12 cellular contexts compared by ENCODE assay signal in genomic region chr19:1748115-1748702, GRCh38. TPM values are rescaled to one million over a fixed set of nuclear protein-coding genes. Genes with fewer than 3 reads are reported as not detected.
DNase-seq lines count a peak whose midpoint lies in the region; TF ChIP-seq lines count a peak whose summit lies in the region.
"Had no signal": no experiment of that assay in that cellular context is flagged by ENCODE, and none has a peak within 500 bp of the region (broad histone marks: within the 10 kb centered on the region; RNA-seq: fewer than 3 reads in every experiment).

No MANE protein-coding gene starts in this region.

- H4K20me1 ChIP-seq in smooth muscle cell (ENCODE audit: low read depth) = no peaks in the 10 kb centered on the region

- H3K9ac ChIP-seq in NT2/D1 (ENCODE audit: insufficient read length, low read depth) (peak overlapping the region; percentile 67), smooth muscle cell (ENCODE audit: low read depth) (no peak overlapping the region)

- no peak overlapping the region for H2AFZ ChIP-seq in smooth muscle cell (ENCODE audit: low read depth)

- intact Hi-C loops in esophagus squamous epithelium (cut with DNase I) (no loop called here), uterus (cut with DNase I; ENCODE audit: low total_unique reads) (no loop called here)

- H3K79me2 ChIP-seq in smooth muscle cell (ENCODE audit: low read depth) = no peaks in the 10 kb centered on the region

- H3K27me3 ChIP-seq in NT2/D1 (ENCODE audit: insufficient read depth, insufficient read length) (peaks cover 74% of the 10 kb centered on the region), esophagus squamous epithelium (peaks cover 44 to 100% (median 70%) of the 10 kb centered on the region in 4 donors), smooth muscle cell (ENCODE audit: low read depth) (peaks cover 72% of the 10 kb centered on the region), uterus (peaks cover 22 to 71% of the 10 kb centered on the region in 2 donors)

- no peak for TF ChIP-seq POLR2A in esophagus squamous epithelium (IDR thresholded peaks at IDR 0.05)
- no peak for TF ChIP-seq POLR2A in uterus (IDR thresholded peaks at IDR 0.05)

- H3K4me2 ChIP-seq in smooth muscle cell = peak overlapping the region; percentile 81

- H3K36me3 ChIP-seq in NT2/D1 (ENCODE audit: insufficient read depth, insufficient read length, low read length) (no peaks in the 10 kb centered on the region), esophagus squamous epithelium (no peaks in the 10 kb centered on the region), smooth muscle cell (ENCODE audit: low read depth) (no peaks in the 10 kb centered on the region), uterus (no peaks in the 10 kb centered on the region)

- no peaks in the 10 kb centered on the region for H3K9me3 ChIP-seq in NT2/D1 (ENCODE audit: insufficient read depth, low read length)
- no peaks in the 10 kb centered on the region for H3K9me3 ChIP-seq in esophagus squamous epithelium
- H3K9me3 ChIP-seq in smooth muscle cell (replicated peaks; ENCODE audit: low read depth) = no peaks in the 10 kb centered on the region
- no peaks in the 10 kb centered on the region for H3K9me3 ChIP-seq in uterus

- no CpG with 5 or more reads among the region's 48 CpGs for WGBS in esophagus squamous epithelium, 2 donors
- 2% methylated on average over 48 of the region's 48 CpGs for whole genome bisulfite sequencing in smooth muscle cell (ENCODE audit: low lambda C conversion rate)

- TF ChIP-seq CTCF in esophagus squamous epithelium (IDR thresholded peaks at IDR 0.05) = no peak
- no peak for TF ChIP-seq CTCF in smooth muscle cell (IDR thresholded peaks at IDR 0.05; ENCODE audit: borderline replicate concordance, insufficient read depth, poor library complexity, severe bottlenecking)
- no peak for TF ChIP-seq CTCF in uterus (IDR thresholded peaks at IDR 0.05)

- H3K4me3 ChIP-seq in NT2/D1 (ENCODE audit: insufficient read length, low read depth) (peak overlapping the region; percentile 37), esophagus squamous epithelium (peak overlapping the region; percentile 17 to 50 (median 31)), smooth muscle cell (peak overlapping the region; percentile 31), uterus (no peak overlapping the region)

- H3K4me1 ChIP-seq in NT2/D1 (ENCODE audit: insufficient read depth, insufficient read length) = peaks cover 37% of the 10 kb centered on the region
- peaks cover 31 to 54% (median 35%) of the 10 kb centered on the region in 3 donors for H3K4me1 ChIP-seq in esophagus squamous epithelium
- H3K4me1 ChIP-seq in smooth muscle cell (ENCODE audit: low read depth) = peaks cover 3% of the 10 kb centered on the region
- H3K4me1 ChIP-seq in uterus = peaks cover 0 to 20% of the 10 kb centered on the region in 2 donors

- peak; percentile 59 for DNase-seq in activated CD8-positive, alpha-beta memory T cell treated with anti-CD3 and anti-CD28 coated beads for 24 hours
- DNase-seq in activated CD8-positive, alpha-beta memory T cell treated with anti-CD3 and anti-CD28 coated beads, Interleukin-2, amount 50 U/mL, for 4 hours = no peak
- DNase-seq in NT2/D1 (ENCODE audit: low read depth, low spot score) (no peak), esophagus squamous epithelium (lab: John Stamatoyannopoulos, UW) (no peak), smooth muscle cell (lab: John Stamatoyannopoulos, UW; ENCODE audit: unreplicated experiment) (no peak), uterus (no peak), SIG-M5 treated with dmso at 0.1 percent for 504 hours (lab: John Stamatoyannopoulos, UW; ENCODE audit: unreplicated experiment) (no peak)
- no peak for DNase-seq in NK-92 treated with Interleukin-12 subunit alpha and Interleukin-12 subunit beta, amount 100 ng/mL, for 24 hours (lab: John Stamatoyannopoulos, UW)
- DNase-seq: activated naive CD4-positive, alpha-beta T cell treated with Interleukin-2 at 50 U/mL for 16 hours; NCI-H1436 treated with DMSO at 0.1 percent for 48 hours had no signal

- peaks cover 2% of the 10 kb centered on the region for H3F3A ChIP-seq in smooth muscle cell (ENCODE audit: low read depth)

- H3K27ac ChIP-seq in esophagus squamous epithelium = peak overlapping the region in 3 of 4 donors; percentile 22 to 45 (median 26)
- no peak overlapping the region for H3K27ac ChIP-seq in smooth muscle cell (ENCODE audit: low read depth)
- H3K27ac ChIP-seq in uterus = no peak overlapping the region

RNA-seq across cellular contexts. Expression of gene ONECUT3, which starts 5.1 kb away (rescaled TPM):
- not detected for total RNA-seq in esophagus squamous epithelium
- total RNA-seq in smooth muscle cell = not detected in 2 replicates
- not detected in 2 replicates for polyA plus RNA-seq in smooth muscle cell
- not detected for total RNA-seq in uterus
- total RNA-seq: posterior vena cava; T-helper 1 cell treated with Interleukin-12 subunit alpha and Interleukin-12 subunit beta and Interleukin-4 antibody, amounts not matched to agents 30 ng/mL and 1 ng/mL, for 36 hours had no signal

Comparison
In these comparisons a context has a peak if more than half of its experiments do, and no peak if none do; other contexts are left out.
1. H3K4me3 ChIP-seq: peak in NT2/D1 (single experiment), esophagus squamous epithelium (4 of 4) and smooth muscle cell (single experiment); none in uterus (0 of 2).
2. H3K27ac ChIP-seq: peak in esophagus squamous epithelium (3 of 4); none in smooth muscle cell (single experiment) and uterus (0 of 2).